1 cellular context compared by ENCODE assay signal in genomic region chr22:42716221-42716620, GRCh38.
TF ChIP-seq lines count a peak whose summit lies in the region.

No MANE protein-coding gene starts in this region.

TF ChIP-seq in H1, 55 proteins besides CTCF, POLR2A, EP300 and RAD21:
- TF ChIP-seq CBX5 (IDR thresholded peaks at IDR 0.05; ENCODE audit: low read depth, low read length): no peak
- TF ChIP-seq CHD1 (IDR thresholded peaks at IDR 0.05; ENCODE audit: low read depth, low read length): no peak
- no peak for TF ChIP-seq JUN (IDR thresholded peaks at IDR 0.05; ENCODE audit: low read depth, low read length)
- no peak for TF ChIP-seq CBX8 (IDR thresholded peaks at IDR 0.05; ENCODE audit: borderline replicate concordance, low read depth, low read length)
- TF ChIP-seq CREB1 (IDR thresholded peaks at IDR 0.05): no peak
- no peak for TF ChIP-seq SIRT6 (IDR thresholded peaks at IDR 0.05; ENCODE audit: low read length)
- TF ChIP-seq TAF7 (optimal IDR thresholded peaks at IDR 0.05; ENCODE audit: borderline replicate concordance, low read depth, low read length): no peak
- no peak for TF ChIP-seq E2F6 (IDR thresholded peaks at IDR 0.05)
- no peak for TF ChIP-seq FOSL1 (IDR thresholded peaks at IDR 0.05; ENCODE audit: insufficient read depth, low read depth, low read length)
- no peak for TF ChIP-seq TBP (IDR thresholded peaks at IDR 0.05; ENCODE audit: low read depth, low read length)
- no peak for TF ChIP-seq MAX (IDR thresholded peaks at IDR 0.05)
- TF ChIP-seq KDM4A (IDR thresholded peaks at IDR 0.05; ENCODE audit: low read depth, low read length, severe bottlenecking): no peak
- no peak for TF ChIP-seq ASH2L (IDR thresholded peaks at IDR 0.05; ENCODE audit: low read length)
- TF ChIP-seq EZH2 (IDR thresholded peaks at IDR 0.05; ENCODE audit: low read depth, low read length, severe bottlenecking): no peak
- TF ChIP-seq POU5F1 (IDR thresholded peaks at IDR 0.05; ENCODE audit: low read depth, low read length): no peak
- no peak for TF ChIP-seq CEBPB (IDR thresholded peaks at IDR 0.05; ENCODE audit: low read depth, low read length)
- TF ChIP-seq GTF2F1 (IDR thresholded peaks at IDR 0.05; ENCODE audit: borderline replicate concordance, low read depth, low read length): no peak
- no peak for TF ChIP-seq ZNF274 (IDR thresholded peaks at IDR 0.05; ENCODE audit: borderline replicate concordance, extremely low read depth, low read length)
- TF ChIP-seq RBBP5 (IDR thresholded peaks at IDR 0.05; ENCODE audit: borderline replicate concordance, low read depth, low read length): no peak
- TF ChIP-seq PHF8 (conservative IDR thresholded peaks at IDR 0.05; ENCODE audit: low read depth, low read length): no peak
TF ChIP-seq in H1: peak in this region for 0.
